In genomic region chr6:158219229-158219628, GRCh38 we compare ENCODE assay signal across 11 cellular contexts. TPM values are rescaled to one million over a fixed set of nuclear protein-coding genes. Genes with fewer than 3 reads are reported as not detected.
DNase-seq lines count a peak whose midpoint lies in the region; ATAC-seq and TF ChIP-seq lines count a peak whose summit lies in the region.
"Had no signal": no experiment of that assay in that cellular context is flagged by ENCODE, and none has a peak within 500 bp of the region (broad histone marks: within the 10 kb centered on the region; RNA-seq: fewer than 3 reads in every experiment).

No MANE protein-coding gene starts in this region.

- H3K27me3 Mint-ChIP-seq in activated naive CD4-positive, alpha-beta T cell treated with anti-CD3 and anti-CD28 coated beads, Interleukin-2, amount 10 ng/mL, durations not matched to agents 7 days and 5 days, result peaks cover 26% of the 10 kb centered on the region
- H3K27me3 Mint-ChIP-seq: activated naive CD8-positive, alpha-beta T cell had no signal

- H3K27ac Mint-ChIP-seq in activated naive CD4-positive, alpha-beta T cell treated with anti-CD3 and anti-CD28 coated beads, Interleukin-2, amount 10 ng/mL, durations not matched to agents 7 days and 5 days, result no peak overlapping the region
- H3K27ac Mint-ChIP-seq: activated naive CD8-positive, alpha-beta T cell had no signal

- no peaks in the 10 kb centered on the region for H3K36me3 Mint-ChIP-seq in activated naive CD4-positive, alpha-beta T cell treated with anti-CD3 and anti-CD28 coated beads, Interleukin-2, amount 10 ng/mL, durations not matched to agents 7 days and 5 days
- H3K36me3 Mint-ChIP-seq: activated naive CD8-positive, alpha-beta T cell had no signal

- H3K27ac ChIP-seq in GM23248 (peak overlapping the region; percentile 88), OCI-LY3 (ENCODE audit: low read length) (no peak overlapping the region)

- H3K27me3 ChIP-seq in GM23248 (replicated peaks; ENCODE audit: insufficient read depth) (no peaks in the 10 kb centered on the region), OCI-LY3 (ENCODE audit: low read depth, low read length) (no peaks in the 10 kb centered on the region)

- H3K36me3 ChIP-seq in GM23248 (ENCODE audit: low read depth), result no peaks in the 10 kb centered on the region
- H3K36me3 ChIP-seq in OCI-LY3 (replicated peaks; ENCODE audit: low read depth, low read length), result no peaks in the 10 kb centered on the region

- H2AFZ ChIP-seq in GM23248 (peak overlapping the region; percentile 79), OCI-LY3 (ENCODE audit: low read depth, low read length) (peak overlapping the region; percentile 83)

- H3K9me3 Mint-ChIP-seq in activated naive CD4-positive, alpha-beta T cell treated with anti-CD3 and anti-CD28 coated beads, Interleukin-2, amount 10 ng/mL, durations not matched to agents 7 days and 5 days, result no peaks in the 10 kb centered on the region

- no peaks in the 10 kb centered on the region for H3K9me3 ChIP-seq in GM23248 (ENCODE audit: low read depth)
- no peaks in the 10 kb centered on the region for H3K9me3 ChIP-seq in OCI-LY3 (ENCODE audit: insufficient read depth, low read length)

- H3F3A ChIP-seq in GM23248 (ENCODE audit: insufficient read depth), result peaks cover 14% of the 10 kb centered on the region

- no peak overlapping the region for H3K4me2 ChIP-seq in GM23248 (ENCODE audit: unreplicated experiment)
- no peak overlapping the region for H3K4me2 ChIP-seq in OCI-LY3 (ENCODE audit: low read length)

- H3K9me2 ChIP-seq in GM23248 (ENCODE audit: insufficient read depth), result no peaks in the 10 kb centered on the region

- H3K79me2 ChIP-seq in GM23248 (ENCODE audit: insufficient read depth) (no peaks in the 10 kb centered on the region), OCI-LY3 (ENCODE audit: low read length) (no peaks in the 10 kb centered on the region)

- H3K4me3 ChIP-seq in GM23248 (no peak overlapping the region), OCI-LY3 (ENCODE audit: low read length) (no peak overlapping the region), skeletal muscle cell (ENCODE audit: low read depth, low read length) (no peak overlapping the region)

- no peaks in the 10 kb centered on the region for H4K20me1 ChIP-seq in GM23248 (ENCODE audit: insufficient read depth)
- H4K20me1 ChIP-seq in OCI-LY3 (ENCODE audit: insufficient read depth, low read length), result no peaks in the 10 kb centered on the region

- WGBS in GM23248 (ENCODE audit: low coverage in 1 of 2, low lambda C conversion rate in 2 of 2, missing lambda C conversion rate in 2 of 2), 2 experiments, result 6 to 7% methylated on average over 3 of the region's 3 CpGs

- H3K9ac ChIP-seq in GM23248, result peak overlapping the region; percentile 58
- no peak overlapping the region for H3K9ac ChIP-seq in OCI-LY3 (ENCODE audit: low read length)

- peaks cover 9% of the 10 kb centered on the region for H3K4me1 Mint-ChIP-seq in activated naive CD4-positive, alpha-beta T cell treated with anti-CD3 and anti-CD28 coated beads, Interleukin-2, amount 10 ng/mL, durations not matched to agents 7 days and 5 days

- no peak overlapping the region for H3K4me3 Mint-ChIP-seq in activated naive CD4-positive, alpha-beta T cell treated with anti-CD3 and anti-CD28 coated beads, Interleukin-2, amount 10 ng/mL, durations not matched to agents 7 days and 5 days
- H3K4me3 Mint-ChIP-seq: activated naive CD8-positive, alpha-beta T cell had no signal

- CTCF ChIA-PET in activated naive CD4-positive, alpha-beta T cell treated with anti-CD3 and anti-CD28 coated beads, Interleukin-2, amount 10 ng/mL, durations not matched to agents 7 days and 5 days (lab: Charles Lee), result interaction anchor here (0.9 to 2.9 kb wide), 6 partner anchors 10 to 425 kb away, joined by 3 to 12 read pairs (median 4); partner anchors contain the start of gene DYNLT1

- H3K4me1 ChIP-seq in GM23248 (ENCODE audit: insufficient read depth) (peaks cover 5% of the 10 kb centered on the region), OCI-LY3 (ENCODE audit: low read length) (0 out of 2 replicates have a peak, but pooled peaks cover 2% of the 10 kb centered on the region)

- in situ Hi-C loops in GM23248 (cut with MboI), result no loop called here

- ATAC-seq in HG03432 (IDR thresholded peaks at IDR 0.05; ENCODE audit: unreplicated experiment) (no peak), HG03025 (IDR thresholded peaks at IDR 0.05; ENCODE audit: low FRiP score, unreplicated experiment) (no peak)

- DNase-seq in GM23248 (peak; percentile 96), fibroblast of gingiva (ENCODE audit: low read depth) (peak; percentile 96), skeletal muscle cell (ENCODE audit: low read depth) (peak; percentile 88)
- DNase-seq in activated naive CD4-positive, alpha-beta T cell treated with anti-CD3 and anti-CD28 coated beads, Interleukin-2, amount 10 ng/mL, durations not matched to agents 7 days and 5 days, result no peak
- DNase-seq: activated CD4-positive, CD25-positive, alpha-beta regulatory T cell; H7; NCI-H748 treated with DMSO at 0.1 percent for 48 hours had no signal

- no peak for TF ChIP-seq CTCF in OCI-LY3 (IDR thresholded peaks at IDR 0.05; ENCODE audit: low read depth, low read length)

RNA-seq across cellular contexts. Expression of gene GTF2H5, which starts 51.1 kb away (rescaled TPM):
- total RNA-seq in GM23248 (2014; rRNA removed; shearing (Covaris generic)), result 4.2 and 7.6 TPM in 2 replicates
- polyA plus RNA-seq in GM23248 (2016; fragmentation: Nextera tagmentation; extraction: Ambion mirVana), result 73.1 and 75.1 TPM in 2 replicates

RNA-seq across cellular contexts. Expression of gene SERAC1, which starts 51.2 kb away (rescaled TPM):
- 10.5 and 10.8 TPM in 2 replicates for total RNA-seq in GM23248 (2014; rRNA removed; shearing (Covaris generic))
- 7.2 and 8.4 TPM in 2 replicates for polyA plus RNA-seq in GM23248 (2016; fragmentation: Nextera tagmentation; extraction: Ambion mirVana)
